22 cellular contexts compared by ENCODE assay signal in the genomic region with DNA sequence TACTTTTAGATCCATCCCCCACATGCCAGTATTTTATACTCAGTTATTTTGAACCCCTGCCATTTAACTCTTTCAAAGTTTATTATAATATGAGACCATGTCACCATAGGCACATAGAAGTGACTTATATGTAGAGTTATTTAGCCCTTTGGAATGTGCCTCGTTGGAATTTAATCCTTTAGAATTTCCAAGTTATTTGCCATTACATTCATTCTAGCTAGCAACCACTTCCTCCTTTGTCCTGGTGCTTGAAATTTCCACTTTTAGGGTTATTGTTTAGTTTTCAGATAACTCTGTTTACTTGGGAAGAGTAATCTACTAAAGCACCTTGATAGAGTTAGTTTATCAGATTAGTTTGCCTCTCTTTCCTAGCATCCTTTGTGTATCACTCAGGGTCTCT.
DNase-seq lines count a peak whose midpoint lies in the region; ATAC-seq and TF ChIP-seq lines count a peak whose summit lies in the region.
"Had no signal": no experiment of that assay in that cellular context is flagged by ENCODE, and none has a peak within 500 bp of the region (broad histone marks: within the 10 kb centered on the region; RNA-seq: fewer than 3 reads in every experiment).

No MANE protein-coding gene starts in this region.

- DNase-seq in AG08396 (ENCODE audit: low spot score) (peak; percentile 24), HT1080 (ENCODE audit: low read depth) (peak; percentile 25), chondrocyte (ENCODE audit: low spot score) (no peak), NCI-H146 (lab: John Stamatoyannopoulos, UW) (no peak), OCI-M2 (lab: John Stamatoyannopoulos, UW; ENCODE audit: unreplicated experiment) (no peak)
- DNase-seq: activated CD4-positive, alpha-beta T cell treated with anti-CD3 and anti-CD28 coated beads, Interleukin-2, amount 50 U/mL, for 48 hours; activated naive CD4-positive, alpha-beta T cell; activated T-cell treated with anti-CD3 and anti-CD28 coated beads for 4 hours; hypothalamus; kidney; NCI-H524 treated with DMSO at 0.1 percent for 48 hours; SHP77 treated with DMSO at 0.1 percent for 48 hours; stimulated activated CD4-positive, alpha-beta T cell treated with anti-CD3 and anti-CD28 coated beads, Interleukin-4, amount 100 ng/mL, for 24 hours; upper lobe of right lung; WERI-Rb-1 had no signal

- no peak for TF ChIP-seq CTCF in chondrocyte (IDR thresholded peaks at IDR 0.05)

- peak overlapping the region; percentile 79 for H3K27ac ChIP-seq in mesodermal cell (ENCODE audit: low read depth, low read length, severe bottlenecking)
- H3K27ac ChIP-seq: upper lobe of right lung, WERI-Rb-1 had no signal

- peaks cover 9% of the 10 kb centered on the region for H3K9me3 Mint-ChIP-seq in chondrocyte (ENCODE audit: low read depth)
- H3K9me3 Mint-ChIP-seq: nephron; T-helper 1 cell treated with Interleukin-12 subunit alpha and Interleukin-12 subunit beta and Interleukin-4 antibody, amounts not matched to agents 30 μg/mL and 1 μg/mL, for 36 hours had no signal

- WGBS in mesodermal cell (ENCODE audit: insufficient coverage in 2 of 2), 2 experiments = no CpG with 5 or more reads among the region's 1 CpG

- H3K4me3 Mint-ChIP-seq in chondrocyte (ENCODE audit: unreplicated experiment) = no peak overlapping the region
- H3K4me3 Mint-ChIP-seq: CD14-positive monocyte; memory B cell; nephron; T-helper 1 cell treated with Interleukin-12 subunit alpha and Interleukin-12 subunit beta and Interleukin-4 antibody, amounts not matched to agents 30 μg/mL and 1 μg/mL, for 36 hours had no signal

- H3K9me3 ChIP-seq in mesodermal cell (ENCODE audit: control insufficient read depth, low read length) = peaks cover 10% of the 10 kb centered on the region
- H3K9me3 ChIP-seq: upper lobe of right lung had no signal

- ATAC-seq in HG02623 (IDR thresholded peaks at IDR 0.05; ENCODE audit: unreplicated experiment) (no peak), HG03196 (IDR thresholded peaks at IDR 0.05; ENCODE audit: unreplicated experiment) (no peak)
- ATAC-seq: upper lobe of right lung had no signal

- H3K36me3 Mint-ChIP-seq in chondrocyte (ENCODE audit: low read depth) = no peaks in the 10 kb centered on the region
- H3K36me3 Mint-ChIP-seq: CD14-positive monocyte, memory B cell had no signal

- no peak overlapping the region for H3K4me3 ChIP-seq in mesodermal cell (ENCODE audit: extremely low read depth, insufficient read depth, low read length, poor library complexity, severe bottlenecking)
- H3K4me3 ChIP-seq: upper lobe of right lung had no signal

- no peaks in the 10 kb centered on the region for H3K36me3 ChIP-seq in mesodermal cell (ENCODE audit: control insufficient read depth, insufficient read depth, low read length)
- H3K36me3 ChIP-seq: upper lobe of right lung, WERI-Rb-1 had no signal

- H3K27ac Mint-ChIP-seq in chondrocyte (ENCODE audit: unreplicated experiment) = peak overlapping the region; percentile 23
- H3K27ac Mint-ChIP-seq: CD14-positive monocyte; memory B cell; nephron; T-helper 1 cell treated with Interleukin-12 subunit alpha and Interleukin-12 subunit beta and Interleukin-4 antibody, amounts not matched to agents 30 μg/mL and 1 μg/mL, for 36 hours had no signal

- H3K4me1 Mint-ChIP-seq in chondrocyte (ENCODE audit: low read depth) = peaks cover 18% of the 10 kb centered on the region
- H3K4me1 Mint-ChIP-seq: CD14-positive monocyte, memory B cell had no signal

- H3K4me1 ChIP-seq in mesodermal cell (ENCODE audit: control insufficient read depth, insufficient read depth, low read length, poor library complexity, severe bottlenecking) = peaks cover 8% of the 10 kb centered on the region
- H3K4me1 ChIP-seq: upper lobe of right lung had no signal

- H3K27me3 Mint-ChIP-seq in chondrocyte (ENCODE audit: low read depth) = no peaks in the 10 kb centered on the region

Comparison
In these comparisons a context has a peak if more than half of its experiments do, and no peak if none do; other contexts are left out.
1. DNase-seq: peak in AG08396 (single experiment) and HT1080 (single experiment); none in chondrocyte (single experiment), NCI-H146 (single experiment) and OCI-M2 (single experiment).